29 cellular contexts compared by ENCODE assay signal in the genomic region with DNA sequence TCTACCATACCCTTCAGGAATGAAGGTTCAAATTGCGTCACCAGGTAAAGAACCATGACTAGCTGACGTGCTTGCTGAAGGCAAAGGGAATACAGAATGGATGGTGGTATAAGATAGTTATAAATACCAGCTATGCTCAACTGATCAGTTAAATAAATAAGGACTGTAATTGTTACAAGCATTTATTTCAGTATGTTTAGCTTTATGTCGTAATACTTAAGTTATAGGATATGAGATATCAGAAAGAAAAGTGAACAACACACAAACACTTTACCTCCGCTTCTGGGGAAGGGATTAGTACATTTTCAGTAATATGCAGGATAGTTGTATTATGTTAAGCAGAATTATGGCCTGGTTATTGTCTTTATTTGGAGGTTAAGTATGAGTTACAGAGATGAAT.
"Had no signal": no experiment of that assay in that cellular context is flagged by ENCODE, and none has a peak within 500 bp of the region (broad histone marks: within the 10 kb centered on the region; RNA-seq: fewer than 3 reads in every experiment).

No MANE protein-coding gene starts in this region.

- ATAC-seq: effector memory CD8-positive, alpha-beta T cell; esophagus mucosa; foreskin keratinocyte; gastrocnemius medialis; gastroesophageal sphincter; heart left ventricle; heart right ventricle had no signal

- H3K27me3 Mint-ChIP-seq: dendritic cell treated with granulocyte-macrophage colony-stimulating factor and Interleukin-4, amounts not matched to agents 40 ng/mL and 50 ng/mL, for 4 days; effector memory CD8-positive, alpha-beta T cell had no signal

- FAIRE-seq: endometrium, endothelial cell of umbilical vein, frontal cortex had no signal

- H3K4me3 ChIP-seq: colonic mucosa, coronary artery, dorsolateral prefrontal cortex, esophagus muscularis mucosa, esophagus squamous epithelium, gastrocnemius medialis, gastroesophageal sphincter, heart left ventricle, heart right ventricle, hepatocyte had no signal

- H3K4me1 Mint-ChIP-seq: endodermal cell had no signal

- H3K27ac Mint-ChIP-seq: dendritic cell treated with granulocyte-macrophage colony-stimulating factor and Interleukin-4, amounts not matched to agents 40 ng/mL and 50 ng/mL, for 4 days; effector memory CD8-positive, alpha-beta T cell; endodermal cell had no signal

- H3K4me3 Mint-ChIP-seq: dendritic cell treated with granulocyte-macrophage colony-stimulating factor and Interleukin-4, amounts not matched to agents 40 ng/mL and 50 ng/mL, for 4 days; effector memory CD8-positive, alpha-beta T cell; endodermal cell had no signal

- H2AFZ ChIP-seq: hepatocyte had no signal

- H3K27ac ChIP-seq: colonic mucosa, coronary artery, dorsolateral prefrontal cortex, epithelial cell of prostate, esophagus muscularis mucosa, esophagus squamous epithelium, foreskin keratinocyte, gastrocnemius medialis, gastroesophageal sphincter, heart left ventricle, heart right ventricle, hepatocyte had no signal

- H3K9me3 Mint-ChIP-seq: dendritic cell treated with granulocyte-macrophage colony-stimulating factor and Interleukin-4, amounts not matched to agents 40 ng/mL and 50 ng/mL, for 4 days; endodermal cell had no signal

- H3K36me3 ChIP-seq: colonic mucosa, esophagus muscularis mucosa, esophagus squamous epithelium, gastrocnemius medialis, gastroesophageal sphincter, heart left ventricle, heart right ventricle had no signal

- H3K79me2 ChIP-seq: hepatocyte had no signal

- H3K4me1 ChIP-seq: colonic mucosa, esophagus muscularis mucosa, esophagus squamous epithelium, foreskin keratinocyte, gastrocnemius medialis, gastroesophageal sphincter, heart left ventricle, heart right ventricle had no signal

- H3K9me3 ChIP-seq: colonic mucosa, esophagus muscularis mucosa, esophagus squamous epithelium, gastrocnemius medialis, gastroesophageal sphincter had no signal

- H3K27me3 ChIP-seq: colonic mucosa, dorsolateral prefrontal cortex, esophagus muscularis mucosa, esophagus squamous epithelium, foreskin keratinocyte, gastrocnemius medialis, gastroesophageal sphincter, heart left ventricle, heart right ventricle, hepatocyte had no signal

- H3K4me2 ChIP-seq: hepatocyte had no signal

- DNase-seq: colonic mucosa; cortex of kidney; dermis blood vessel endothelial cell; dorsolateral prefrontal cortex; effector CD4-positive, alpha-beta T cell; effector CD8-positive, alpha-beta T cell; effector memory CD4-positive, alpha-beta T cell; effector memory CD8-positive, alpha-beta T cell; endodermal cell; erythroblast; esophagus squamous epithelium; foreskin fibroblast; foreskin keratinocyte; foreskin melanocyte; gastrocnemius medialis; glutamatergic neuron; head of caudate nucleus; heart left ventricle; heart right ventricle had no signal
